ENCODE assay signal across 8 cellular contexts in the genomic region with DNA sequence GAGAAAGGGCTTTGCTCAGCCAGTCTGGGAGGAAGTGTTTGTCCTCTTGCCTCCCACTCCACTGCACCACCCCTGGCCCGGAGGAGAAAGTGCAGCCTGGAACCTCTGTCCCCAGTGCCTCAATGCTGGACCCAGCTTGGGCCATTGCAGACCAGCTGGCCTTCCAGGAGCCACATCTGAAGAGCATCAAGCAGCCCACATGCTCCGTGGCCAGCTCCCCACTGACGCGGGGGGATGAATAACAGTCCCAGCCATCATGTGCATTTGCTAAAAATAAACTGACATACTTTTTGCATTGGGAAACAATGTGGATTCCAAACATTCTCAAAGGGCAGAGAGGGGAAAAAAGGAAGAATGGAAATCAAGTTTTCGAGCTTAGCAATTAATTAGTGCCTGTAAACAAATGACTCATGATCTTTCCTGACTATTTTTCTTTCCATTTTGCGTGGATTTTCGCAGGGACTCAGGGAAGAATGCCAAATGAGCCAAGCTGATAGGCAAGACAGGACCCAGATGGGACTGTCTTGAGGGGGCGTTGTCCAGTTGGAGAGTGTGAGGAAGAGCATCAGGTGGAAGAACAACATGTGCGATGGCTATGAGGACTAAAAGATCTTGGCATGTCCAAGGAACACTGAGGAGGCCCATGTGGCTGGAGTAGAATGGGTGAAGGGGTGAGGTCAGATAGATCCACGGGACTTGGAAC. TPM values are rescaled to one million over a fixed set of nuclear protein-coding genes. Genes with fewer than 3 reads are reported as not detected.
A peak's percentile ranks its signal among the peaks of the same experiment; 100 is the strongest.
DNase-seq lines count a peak whose midpoint lies in the region; ATAC-seq and TF ChIP-seq lines count a peak whose summit lies in the region.

No MANE protein-coding gene starts in this region.

- H3K4me3 Mint-ChIP-seq in WTC11, result no peak overlapping the region

- intact Hi-C loops in left ventricle myocardium inferior (cut with micrococcal nuclease) (no loop called here), gastrocnemius medialis (cut with DNase I; ENCODE audit: low total_unique reads) (loop anchor here (2.0 kb wide), 1 partner anchor 30 kb away; no protein-coding TSS in a partner anchor)

- no peaks in the 10 kb centered on the region for H3K4me1 Mint-ChIP-seq in WTC11

- in situ Hi-C loops in gastrocnemius medialis (cut with MboI; ENCODE audit: low sequenced_read_pairs in 4 of 4), result no loop called here

- no peaks in the 10 kb centered on the region for H3K27me3 Mint-ChIP-seq in WTC11 (ENCODE audit: low read depth)

- H3K27ac Mint-ChIP-seq in WTC11, result no peak overlapping the region

- H3K9me3 Mint-ChIP-seq in WTC11, result peaks cover 2% of the 10 kb centered on the region; the same call in 1 of the 2 replicates

- CTCF ChIA-PET in WTC11 (lab: Charles Lee), result interaction anchor here (0.7 to 1.8 kb wide), 7 partner anchors 10 to 254 kb away, joined by 3 to 7 read pairs (median 4); no protein-coding TSS in a partner anchor

- DNase-seq in GM04504 (ENCODE audit: low read depth), result peak; percentile 95
- peak; percentile 28 for DNase-seq in WTC11 (ENCODE audit: low spot score)
- DNase-seq in left ventricle myocardium inferior, result peak; percentile 61
- peak; percentile 74 to 88 for DNase-seq in gastrocnemius medialis
- no peak for DNase-seq in midbrain (lab: John Stamatoyannopoulos, UW)
- DNase-seq in HT-29 (ENCODE audit: low spot score), result no peak
- no peak for DNase-seq in activated T-cell treated with anti-CD3 and anti-CD28 coated beads for 4 hours

- H3K9me3 ChIP-seq in left ventricle myocardium inferior (replicated peaks), result peaks cover 10% of the 10 kb centered on the region
- H3K9me3 ChIP-seq in gastrocnemius medialis, result no peaks in the 10 kb centered on the region

- no peaks in the 10 kb centered on the region for H3K36me3 Mint-ChIP-seq in WTC11

- H3K36me3 ChIP-seq in left ventricle myocardium inferior, result no peaks in the 10 kb centered on the region
- H3K36me3 ChIP-seq in gastrocnemius medialis, result no peaks in the 10 kb centered on the region

- TF ChIP-seq CTCF in WTC11 (IDR thresholded peaks at IDR 0.05), result no peak
- peak; percentile 26 for TF ChIP-seq CTCF in left ventricle myocardium inferior (IDR thresholded peaks at IDR 0.05; ENCODE audit: borderline replicate concordance)
- peak in 2 of 5 experiments; percentile 27 to 50 for TF ChIP-seq CTCF in gastrocnemius medialis (IDR thresholded peaks at IDR 0.05 in 4 of 5, conservative IDR thresholded peaks at IDR 0.05 in 1 of 5)

- H3K27me3 ChIP-seq in left ventricle myocardium inferior (ENCODE audit: low read depth) (no peaks in the 10 kb centered on the region), gastrocnemius medialis (no peaks in the 10 kb centered on the region)

- H3K4me3 ChIP-seq in left ventricle myocardium inferior, result no peak overlapping the region
- no peak overlapping the region for H3K4me3 ChIP-seq in gastrocnemius medialis

- H3K27ac ChIP-seq in left ventricle myocardium inferior (replicated peaks) (peak overlapping the region; percentile 80), gastrocnemius medialis (peak overlapping the region; percentile 60 to 81 (median 75))

- POLR2A ChIA-PET in WTC11 (lab: Charles Lee), result no interaction called here

- TF ChIP-seq POLR2A in gastrocnemius medialis (IDR thresholded peaks at IDR 0.05), result peak in 1 of 2 donors; percentile 23

- H3K4me1 ChIP-seq in left ventricle myocardium inferior, result peaks cover 19% of the 10 kb centered on the region
- H3K4me1 ChIP-seq in gastrocnemius medialis, result peaks cover 7 to 14% of the 10 kb centered on the region in 2 donors

- ATAC-seq in WTC11 (peak; percentile 77), gastrocnemius medialis (peak; percentile 89), GM18511 (IDR thresholded peaks at IDR 0.05; ENCODE audit: unreplicated experiment) (no peak)

TF ChIP-seq in WTC11, 78 proteins besides CTCF, POLR2A, EP300 and RAD21:
- TF ChIP-seq, protein P1, sequence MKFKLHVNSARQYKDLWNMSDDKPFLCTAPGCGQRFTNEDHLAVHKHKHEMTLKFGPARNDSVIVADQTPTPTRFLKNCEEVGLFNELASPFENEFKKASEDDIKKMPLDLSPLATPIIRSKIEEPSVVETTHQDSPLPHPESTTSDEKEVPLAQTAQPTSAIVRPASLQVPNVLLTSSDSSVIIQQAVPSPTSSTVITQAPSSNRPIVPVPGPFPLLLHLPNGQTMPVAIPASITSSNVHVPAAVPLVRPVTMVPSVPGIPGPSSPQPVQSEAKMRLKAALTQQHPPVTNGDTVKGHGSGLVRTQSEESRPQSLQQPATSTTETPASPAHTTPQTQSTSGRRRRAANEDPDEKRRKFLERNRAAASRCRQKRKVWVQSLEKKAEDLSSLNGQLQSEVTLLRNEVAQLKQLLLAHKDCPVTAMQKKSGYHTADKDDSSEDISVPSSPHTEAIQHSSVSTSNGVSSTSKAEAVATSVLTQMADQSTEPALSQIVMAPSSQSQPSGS (CRISPR knock-in tag; IDR thresholded peaks at IDR 0.05; ENCODE audit: borderline replicate concordance, low read depth), result no peak
- TF ChIP-seq, protein P2, sequence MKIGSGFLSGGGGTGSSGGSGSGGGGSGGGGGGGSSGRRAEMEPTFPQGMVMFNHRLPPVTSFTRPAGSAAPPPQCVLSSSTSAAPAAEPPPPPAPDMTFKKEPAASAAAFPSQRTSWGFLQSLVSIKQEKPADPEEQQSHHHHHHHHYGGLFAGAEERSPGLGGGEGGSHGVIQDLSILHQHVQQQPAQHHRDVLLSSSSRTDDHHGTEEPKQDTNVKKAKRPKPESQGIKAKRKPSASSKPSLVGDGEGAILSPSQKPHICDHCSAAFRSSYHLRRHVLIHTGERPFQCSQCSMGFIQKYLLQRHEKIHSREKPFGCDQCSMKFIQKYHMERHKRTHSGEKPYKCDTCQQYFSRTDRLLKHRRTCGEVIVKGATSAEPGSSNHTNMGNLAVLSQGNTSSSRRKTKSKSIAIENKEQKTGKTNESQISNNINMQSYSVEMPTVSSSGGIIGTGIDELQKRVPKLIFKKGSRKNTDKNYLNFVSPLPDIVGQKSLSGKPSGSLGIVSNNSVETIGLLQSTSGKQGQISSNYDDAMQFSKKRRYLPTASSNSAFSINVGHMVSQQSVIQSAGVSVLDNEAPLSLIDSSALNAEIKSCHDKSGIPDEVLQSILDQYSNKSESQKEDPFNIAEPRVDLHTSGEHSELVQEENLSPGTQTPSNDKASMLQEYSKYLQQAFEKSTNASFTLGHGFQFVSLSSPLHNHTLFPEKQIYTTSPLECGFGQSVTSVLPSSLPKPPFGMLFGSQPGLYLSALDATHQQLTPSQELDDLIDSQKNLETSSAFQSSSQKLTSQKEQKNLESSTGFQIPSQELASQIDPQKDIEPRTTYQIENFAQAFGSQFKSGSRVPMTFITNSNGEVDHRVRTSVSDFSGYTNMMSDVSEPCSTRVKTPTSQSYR (CRISPR knock-in tag; IDR thresholded peaks at IDR 0.05), result no peak
- TF ChIP-seq MXD4 (CRISPR knock-in tag; IDR thresholded peaks at IDR 0.05; ENCODE audit: borderline replicate concordance), result no peak
- TF ChIP-seq, protein P3, sequence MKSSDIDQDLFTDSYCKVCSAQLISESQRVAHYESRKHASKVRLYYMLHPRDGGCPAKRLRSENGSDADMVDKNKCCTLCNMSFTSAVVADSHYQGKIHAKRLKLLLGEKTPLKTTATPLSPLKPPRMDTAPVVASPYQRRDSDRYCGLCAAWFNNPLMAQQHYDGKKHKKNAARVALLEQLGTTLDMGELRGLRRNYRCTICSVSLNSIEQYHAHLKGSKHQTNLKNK (CRISPR knock-in tag; IDR thresholded peaks at IDR 0.05), result no peak
- TF ChIP-seq NR3C1 (CRISPR knock-in tag; conservative IDR thresholded peaks at IDR 0.05; ENCODE audit: low read depth), result no peak
- TF ChIP-seq NFATC4 (CRISPR knock-in tag; IDR thresholded peaks at IDR 0.05), result no peak
- TF ChIP-seq GTF2I (CRISPR knock-in tag; conservative IDR thresholded peaks at IDR 0.05), result no peak
- TF ChIP-seq NR1H2 (CRISPR knock-in tag; IDR thresholded peaks at IDR 0.05), result no peak
- TF ChIP-seq, protein P4, sequence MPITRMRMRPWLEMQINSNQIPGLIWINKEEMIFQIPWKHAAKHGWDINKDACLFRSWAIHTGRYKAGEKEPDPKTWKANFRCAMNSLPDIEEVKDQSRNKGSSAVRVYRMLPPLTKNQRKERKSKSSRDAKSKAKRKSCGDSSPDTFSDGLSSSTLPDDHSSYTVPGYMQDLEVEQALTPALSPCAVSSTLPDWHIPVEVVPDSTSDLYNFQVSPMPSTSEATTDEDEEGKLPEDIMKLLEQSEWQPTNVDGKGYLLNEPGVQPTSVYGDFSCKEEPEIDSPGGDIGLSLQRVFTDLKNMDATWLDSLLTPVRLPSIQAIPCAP (CRISPR knock-in tag; IDR thresholded peaks at IDR 0.05), result no peak
- TF ChIP-seq ZNF317 (CRISPR knock-in tag; IDR thresholded peaks at IDR 0.05; ENCODE audit: borderline replicate concordance, low read depth), result no peak

RNA-seq across cellular contexts. Expression of a gene that starts 34.1 kb away (rescaled TPM):
- total RNA-seq in WTC11 (2021) (23.5 to 29.1 TPM (median 25.6 TPM) in 3 replicates), left ventricle myocardium inferior (54.0 TPM), gastrocnemius medialis (100 to 1,000 TPM; 219 to 434 (median 321) TPM)
- 177 and 178 TPM in 2 replicates for total RNA-seq in HT-29 (2014; rRNA removed; shearing (Covaris generic))

Comparison
In these comparisons a context has a peak if more than half of its experiments do, and no peak if none do; other contexts are left out.
1. DNase-seq: peak in GM04504 (single experiment), WTC11 (single experiment), left ventricle myocardium inferior (single experiment) and gastrocnemius medialis (2 of 2); none in midbrain (single experiment), HT-29 (single experiment) and activated T-cell treated with anti-CD3 and anti-CD28 coated beads for 4 hours (single experiment).